In the genomic region with DNA sequence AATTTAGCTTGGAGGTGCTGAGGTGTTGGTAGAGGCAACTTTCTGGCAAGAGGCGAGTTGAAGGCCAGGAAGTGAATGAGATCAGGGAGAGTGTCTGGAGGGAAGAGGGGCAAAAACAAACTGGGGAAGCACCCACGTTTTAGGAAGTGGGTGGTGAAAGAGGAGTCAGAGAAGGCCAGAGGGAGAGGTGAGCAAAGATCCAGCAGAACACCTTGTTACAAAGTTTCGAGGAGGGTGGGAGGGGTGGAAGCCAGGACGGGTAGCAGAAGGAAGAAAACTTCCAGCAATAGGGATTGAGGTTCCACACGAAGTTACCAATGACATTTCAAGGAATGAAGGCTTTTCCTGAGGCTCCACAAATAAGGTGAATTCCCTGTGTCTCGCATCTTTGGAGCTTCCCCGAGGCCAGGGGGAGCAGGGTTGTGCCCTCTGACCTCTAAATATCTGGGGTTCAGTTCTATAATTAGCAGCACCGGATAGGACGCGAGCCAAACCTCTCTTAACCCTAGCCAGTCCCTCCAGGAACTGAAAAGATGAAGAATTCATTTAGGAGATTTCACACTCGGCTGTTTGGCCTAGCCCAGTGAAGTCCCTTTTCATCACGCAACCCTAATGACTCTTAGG, we compare ENCODE assay signal across 8 cellular contexts. TPM values are rescaled to one million over a fixed set of nuclear protein-coding genes. Genes with fewer than 3 reads are reported as not detected.
DNase-seq lines count a peak whose midpoint lies in the region; ATAC-seq, FAIRE-seq and TF ChIP-seq lines count a peak whose summit lies in the region.

No MANE protein-coding gene starts in this region.

- H3K4me3 Mint-ChIP-seq in activated naive CD4-positive, alpha-beta T cell treated with anti-CD3 and anti-CD28 coated beads, Interleukin-2, amount 50 U/mL, for 24 hours = peak overlapping the region; percentile 82
- H3K4me3 Mint-ChIP-seq in activated T-helper 1 cell treated with anti-CD3 and anti-CD28 coated beads, Interleukin-12 subunit alpha, Interleukin-12 subunit beta, Interleukin-2, Interleukin-4 antibody, amounts not matched to agents 30 ng/mL and 10 ng/mL and 1 ng/mL, durations not matched to agents 14 hours and 24 hours and 36 hours = peak overlapping the region; percentile 82

- peaks cover 47% of the 10 kb centered on the region for H3K4me1 Mint-ChIP-seq in activated naive CD4-positive, alpha-beta T cell treated with anti-CD3 and anti-CD28 coated beads, Interleukin-2, amount 50 U/mL, for 24 hours
- H3K4me1 Mint-ChIP-seq in activated T-helper 1 cell treated with anti-CD3 and anti-CD28 coated beads, Interleukin-12 subunit alpha, Interleukin-12 subunit beta, Interleukin-2, Interleukin-4 antibody, amounts not matched to agents 30 ng/mL and 10 ng/mL and 1 ng/mL, durations not matched to agents 14 hours and 24 hours and 36 hours (ENCODE audit: low read depth) = peaks cover 51% of the 10 kb centered on the region

- no peak for TF ChIP-seq POLR2A in transverse colon (IDR thresholded peaks at IDR 0.05)

- H3K36me3 ChIP-seq in kidney (ENCODE audit: control insufficient read depth in 1 of 2, insufficient read depth in 2 of 2, low read length in 2 of 2) = no peaks in the 10 kb centered on the region
- no peaks in the 10 kb centered on the region for H3K36me3 ChIP-seq in transverse colon
- no peaks in the 10 kb centered on the region for H3K36me3 ChIP-seq in mucosa of descending colon (ENCODE audit: low read depth)

- no peaks in the 10 kb centered on the region for H3K27me3 ChIP-seq in transverse colon

- H3K9ac ChIP-seq in kidney (ENCODE audit: low read length in 2 of 2) = peak overlapping the region in 1 of 2 donors; percentile 42

- H3K9me3 Mint-ChIP-seq in activated naive CD4-positive, alpha-beta T cell treated with anti-CD3 and anti-CD28 coated beads, Interleukin-2, amount 50 U/mL, for 24 hours = no peaks in the 10 kb centered on the region
- no peaks in the 10 kb centered on the region for H3K9me3 Mint-ChIP-seq in activated T-helper 1 cell treated with anti-CD3 and anti-CD28 coated beads, Interleukin-12 subunit alpha, Interleukin-12 subunit beta, Interleukin-2, Interleukin-4 antibody, amounts not matched to agents 30 ng/mL and 10 ng/mL and 1 ng/mL, durations not matched to agents 14 hours and 24 hours and 36 hours

- H3K27ac Mint-ChIP-seq in activated naive CD4-positive, alpha-beta T cell treated with anti-CD3 and anti-CD28 coated beads, Interleukin-2, amount 50 U/mL, for 24 hours = peak overlapping the region; percentile 98
- peak overlapping the region; percentile 90 for H3K27ac Mint-ChIP-seq in activated T-helper 1 cell treated with anti-CD3 and anti-CD28 coated beads, Interleukin-12 subunit alpha, Interleukin-12 subunit beta, Interleukin-2, Interleukin-4 antibody, amounts not matched to agents 30 ng/mL and 10 ng/mL and 1 ng/mL, durations not matched to agents 14 hours and 24 hours and 36 hours

- H3K36me3 Mint-ChIP-seq in activated naive CD4-positive, alpha-beta T cell treated with anti-CD3 and anti-CD28 coated beads, Interleukin-2, amount 50 U/mL, for 24 hours = peaks cover 1% of the 10 kb centered on the region
- peaks cover 7% of the 10 kb centered on the region for H3K36me3 Mint-ChIP-seq in activated T-helper 1 cell treated with anti-CD3 and anti-CD28 coated beads, Interleukin-12 subunit alpha, Interleukin-12 subunit beta, Interleukin-2, Interleukin-4 antibody, amounts not matched to agents 30 ng/mL and 10 ng/mL and 1 ng/mL, durations not matched to agents 14 hours and 24 hours and 36 hours (ENCODE audit: low read depth)

- intact Hi-C loops in activated T-helper 1 cell treated with anti-CD3 and anti-CD28 coated beads, Interleukin-12 subunit alpha, Interleukin-12 subunit beta, Interleukin-2, Interleukin-4 antibody, amounts not matched to agents 30 ng/mL and 10 ng/mL and 1 ng/mL, durations not matched to agents 14 hours and 24 hours and 36 hours (cut with micrococcal nuclease) = loop anchor here (1.0 kb wide), 7 partner anchors 10 to 323 kb away; partner anchors contain the start of gene PHACTR4
- intact Hi-C loops in kidney (cut with DNase I) = no loop called here
- intact Hi-C loops in transverse colon (cut with DNase I; ENCODE audit: low total_unique reads) = loop anchor here (10.0 kb wide), 1 partner anchor 66 kb away; the partner anchor contains the start of gene MED18
- intact Hi-C loops in mucosa of descending colon (cut with DNase I, micrococcal nuclease) = no loop called here

- peak overlapping the region; percentile 71 to 88 for H3K4me3 ChIP-seq in kidney (ENCODE audit: low read length in 2 of 2)
- H3K4me3 ChIP-seq in transverse colon = peak overlapping the region in 3 of 4 donors; percentile 85 to 99 (median 92)
- no peak overlapping the region for H3K4me3 ChIP-seq in mucosa of descending colon

- in situ Hi-C loops in transverse colon (cut with MboI; ENCODE audit: low pct_ligation_motif_present in 1 of 4, low pct_unique_long_range_greater_than_20kb in 1 of 4, low sequenced_read_pairs in 3 of 4) (loop anchor here in 2 of 4 donors (10.0 kb wide), 1 partner anchor 66 kb away; the partner anchor contains the start of gene MED18 (in 2 of the 2)), KBM-7 (cut with MboI; ENCODE audit: low pct_unique_long_range_greater_than_20kb, low sequenced_read_pairs) (no loop called here)

- WGBS in transverse colon (ENCODE audit: low coverage in 1 of 2), 2 donors = 12 to 25% methylated on average over 2 to 12 of the region's 12 CpGs

- FAIRE-seq in kidney (lab: Jason Lieb, UNC) = no peak

- H3K27ac ChIP-seq in kidney (ENCODE audit: low read depth in 2 of 2, low read length in 2 of 2) (peak overlapping the region; percentile 44 to 57), transverse colon (peak overlapping the region; percentile 55 to 96 (median 93))

- no peak for ATAC-seq in mucosa of descending colon
- no peak for ATAC-seq in GM18519 (IDR thresholded peaks at IDR 0.05; ENCODE audit: low FRiP score, unreplicated experiment)

- H3K4me1 ChIP-seq in kidney (ENCODE audit: control insufficient read depth in 1 of 2, insufficient read depth in 1 of 2, low read depth in 1 of 2, low read length in 2 of 2) (peaks cover 5 to 11% of the 10 kb centered on the region in 2 donors), transverse colon (peaks cover 14 to 42% (median 30%) of the 10 kb centered on the region in 4 donors), mucosa of descending colon (ENCODE audit: low read depth) (peaks cover 31% of the 10 kb centered on the region)

- H3K9me3 ChIP-seq in kidney (ENCODE audit: control insufficient read depth in 1 of 2, low read length in 2 of 2) (no peaks in the 10 kb centered on the region), transverse colon (no peaks in the 10 kb centered on the region), mucosa of descending colon (no peaks in the 10 kb centered on the region)

- no peaks in the 10 kb centered on the region for H3K27me3 Mint-ChIP-seq in activated naive CD4-positive, alpha-beta T cell treated with anti-CD3 and anti-CD28 coated beads, Interleukin-2, amount 50 U/mL, for 24 hours
- H3K27me3 Mint-ChIP-seq in activated T-helper 1 cell treated with anti-CD3 and anti-CD28 coated beads, Interleukin-12 subunit alpha, Interleukin-12 subunit beta, Interleukin-2, Interleukin-4 antibody, amounts not matched to agents 30 ng/mL and 10 ng/mL and 1 ng/mL, durations not matched to agents 14 hours and 24 hours and 36 hours (ENCODE audit: insufficient read depth) = no peaks in the 10 kb centered on the region

- no peak for TF ChIP-seq EP300 in transverse colon (IDR thresholded peaks at IDR 0.05; ENCODE audit: low read depth)

- no peak for DNase-seq in activated naive CD4-positive, alpha-beta T cell treated with Interleukin-2 at 50 U/mL for 16 hours
- DNase-seq in activated T-helper 1 cell treated with anti-CD3 and anti-CD28 coated beads, Interleukin-12 subunit alpha, Interleukin-12 subunit beta, Interleukin-2, Interleukin-4 antibody, amounts not matched to agents 30 ng/mL and 10 ng/mL and 1 ng/mL, durations not matched to agents 14 hours and 24 hours and 36 hours (ENCODE audit: low spot score) = no peak
- no peak for DNase-seq in kidney
- no peak for DNase-seq in transverse colon
- no peak for DNase-seq in mucosa of descending colon
- no peak for DNase-seq in KBM-7

- TF ChIP-seq CTCF in kidney (IDR thresholded peaks at IDR 0.05; ENCODE audit: borderline replicate concordance, extremely low read depth, insufficient read depth) (no peak), transverse colon (IDR thresholded peaks at IDR 0.05) (no peak), mucosa of descending colon (IDR thresholded peaks at IDR 0.05) (no peak)

RNA-seq across cellular contexts. Expression of gene SESN2, which starts 0.6 kb away (rescaled TPM):
- total RNA-seq in activated T-helper 1 cell treated with anti-CD3 and anti-CD28 coated beads, Interleukin-12 subunit alpha, Interleukin-12 subunit beta, Interleukin-2, Interleukin-4 antibody, amounts not matched to agents 30 ng/mL and 10 ng/mL and 1 ng/mL, durations not matched to agents 14 hours and 24 hours and 36 hours = 18.7 and 19.3 TPM in 2 replicates
- total RNA-seq in kidney (19.4 TPM), transverse colon (10 to 100 TPM; 25.1 to 44.5 (median 30.5) TPM), mucosa of descending colon (10 to 100 TPM; 20.4 to 32.3 (median 27.6) TPM)
- 22.7 TPM for polyA plus RNA-seq in kidney (ENCODE audit: insufficient read depth, low read depth, low replicate concordance)

RNA-seq across cellular contexts. Expression of gene ATP5IF1, which starts 22.8 kb away (rescaled TPM):
- 128 and 132 TPM in 2 replicates for total RNA-seq in activated T-helper 1 cell treated with anti-CD3 and anti-CD28 coated beads, Interleukin-12 subunit alpha, Interleukin-12 subunit beta, Interleukin-2, Interleukin-4 antibody, amounts not matched to agents 30 ng/mL and 10 ng/mL and 1 ng/mL, durations not matched to agents 14 hours and 24 hours and 36 hours
- total RNA-seq in kidney = 172 TPM
- 906 TPM for polyA plus RNA-seq in kidney (ENCODE audit: insufficient read depth, low read depth, low replicate concordance)
- total RNA-seq in transverse colon = 100 to 1,000 TPM; 131 to 503 (median 344) TPM
- 100 to 1,000 TPM; 130 to 266 (median 235) TPM for total RNA-seq in mucosa of descending colon

RNA-seq across cellular contexts. Expression of gene DNAJC8, which starts 25.9 kb away (rescaled TPM):
- 95.4 and 97.1 TPM in 2 replicates for total RNA-seq in activated T-helper 1 cell treated with anti-CD3 and anti-CD28 coated beads, Interleukin-12 subunit alpha, Interleukin-12 subunit beta, Interleukin-2, Interleukin-4 antibody, amounts not matched to agents 30 ng/mL and 10 ng/mL and 1 ng/mL, durations not matched to agents 14 hours and 24 hours and 36 hours
- total RNA-seq in kidney (71.7 TPM), transverse colon (10 to 100 TPM; 33.3 to 68.7 (median 46.8) TPM), mucosa of descending colon (10 to 100 TPM; 41.6 to 76.7 (median 56.7) TPM)
- polyA plus RNA-seq in kidney (ENCODE audit: insufficient read depth, low read depth, low replicate concordance) = 110 TPM

Comparison
In these comparisons a context has a peak if more than half of its experiments do, and no peak if none do; other contexts are left out.
1. intact Hi-C loops: an anchor here in activated T-helper 1 cell treated with anti-CD3 and anti-CD28 coated beads, Interleukin-12 subunit alpha, Interleukin-12 subunit beta, Interleukin-2, Interleukin-4 antibody, amounts not matched to agents 30 ng/mL and 10 ng/mL and 1 ng/mL, durations not matched to agents 14 hours and 24 hours and 36 hours (1.0 kb wide) and transverse colon (10.0 kb wide); none called in kidney and mucosa of descending colon.